ENCODE assay signal across 8 cellular contexts in genomic region chr1:93715529-93716126, GRCh38. TPM values are rescaled to one million over a fixed set of nuclear protein-coding genes. Genes with fewer than 3 reads are reported as not detected.
DNase-seq lines count a peak whose midpoint lies in the region; ATAC-seq and TF ChIP-seq lines count a peak whose summit lies in the region.

No MANE protein-coding gene starts in this region.

- TF ChIP-seq POLR2A in IMR-90 (IDR thresholded peaks at IDR 0.05; ENCODE audit: low read depth, low read length), result no peak

- peak overlapping the region; percentile 53; the same call in 1 of the 2 replicates for H2AK5ac ChIP-seq in IMR-90 (ENCODE audit: low read depth, low read length)

- H3K9me3 Mint-ChIP-seq in activated naive CD8-positive, alpha-beta T cell treated with anti-CD3 and anti-CD28 coated beads, Interleukin-2, amount 50 U/mL, for 24 hours, result peaks cover 15% of the 10 kb centered on the region
- H3K9me3 Mint-ChIP-seq in activated naive CD8-positive, alpha-beta T cell treated with anti-CD3 and anti-CD28 coated beads for 36 hours, result peaks cover 6% of the 10 kb centered on the region
- H3K9me3 Mint-ChIP-seq in T-helper 2 cell treated with Interferon-gamma antibody and Interleukin-4, amounts not matched to agents 5 μg/mL and 100 μg/mL, for 36 hours, result peaks cover 18% of the 10 kb centered on the region
- H3K9me3 Mint-ChIP-seq in nephron progenitor cell, result peaks cover 6% of the 10 kb centered on the region

- no peaks in the 10 kb centered on the region for H3K79me1 ChIP-seq in IMR-90 (ENCODE audit: low read depth in 1 of 2, low read length in 2 of 2)

- no TSS peak for BruUV-seq in IMR-90 (replicated peaks; lab: Mats Ljungman, UMichigan)

- no CpG with 5 or more reads among the region's 10 CpGs for WGBS in IMR-90 (ENCODE audit: extremely low coverage in 2 of 2, insufficient read length in 1 of 2), 2 experiments

- H3K4me1 ChIP-seq in IMR-90 (ENCODE audit: control insufficient read depth, insufficient read depth, low read length), result peaks cover 4% of the 10 kb centered on the region

- CTCF ChIA-PET in IMR-90 (lab: Yijun Ruan, JAX), result no interaction called here

- H4K91ac ChIP-seq in IMR-90 (ENCODE audit: insufficient read depth, low read depth, low read length), result 0 out of 2 replicates have a peak overlapping the region, but pooled peaks have one; percentile 28

- H2AK9ac ChIP-seq in IMR-90 (replicated peaks; ENCODE audit: low read depth, low read length, poor library complexity), result peak overlapping the region; percentile 44

- H3K4ac ChIP-seq in IMR-90 (ENCODE audit: low read depth, low read length), result 0 out of 2 replicates have a peak overlapping the region, but pooled peaks have one; percentile 13

- H3K23ac ChIP-seq in IMR-90 (ENCODE audit: low read depth, low read length), result no peak overlapping the region

- H3K4me3 Mint-ChIP-seq in activated naive CD8-positive, alpha-beta T cell treated with anti-CD3 and anti-CD28 coated beads, Interleukin-2, amount 50 U/mL, for 24 hours, result no peak overlapping the region
- H3K4me3 Mint-ChIP-seq in activated naive CD8-positive, alpha-beta T cell treated with anti-CD3 and anti-CD28 coated beads for 36 hours, result no peak overlapping the region
- H3K4me3 Mint-ChIP-seq in T-helper 2 cell treated with Interferon-gamma antibody and Interleukin-4, amounts not matched to agents 5 μg/mL and 100 μg/mL, for 36 hours, result peak overlapping the region; percentile 69
- H3K4me3 Mint-ChIP-seq in nephron progenitor cell, result no peak overlapping the region

- H3K56ac ChIP-seq in IMR-90 (ENCODE audit: extremely low read depth, insufficient read depth, low read length), result no peak overlapping the region; the same call in 1 of the 2 replicates

- H3K27me3 Mint-ChIP-seq in activated naive CD8-positive, alpha-beta T cell treated with anti-CD3 and anti-CD28 coated beads, Interleukin-2, amount 50 U/mL, for 24 hours, result peaks cover 11% of the 10 kb centered on the region
- peaks cover 3% of the 10 kb centered on the region for H3K27me3 Mint-ChIP-seq in activated naive CD8-positive, alpha-beta T cell treated with anti-CD3 and anti-CD28 coated beads for 36 hours
- peaks cover 3% of the 10 kb centered on the region for H3K27me3 Mint-ChIP-seq in T-helper 2 cell treated with Interferon-gamma antibody and Interleukin-4, amounts not matched to agents 5 μg/mL and 100 μg/mL, for 36 hours (ENCODE audit: low read depth)
- H3K27me3 Mint-ChIP-seq in nephron progenitor cell (ENCODE audit: low read depth, poor library complexity), result peaks cover 11% of the 10 kb centered on the region

- H4K8ac ChIP-seq in IMR-90 (ENCODE audit: low read depth in 2 of 2, low read length in 2 of 2), result peak overlapping the region in 1 of 2 experiments; percentile 10; a peak in 1 of 4 replicates

- no peak overlapping the region for H3K27ac ChIP-seq in IMR-90 (ENCODE audit: insufficient read depth, low read length)

- peak; percentile 67 for ATAC-seq in activated naive CD8-positive, alpha-beta T cell treated with anti-CD3 and anti-CD28 coated beads, Interleukin-2, amount 50 U/mL, for 24 hours
- ATAC-seq in IMR-90 (ENCODE audit: low read depth), result no peak; the same call in 1 of the 2 replicates
- ATAC-seq in left lobe of liver, result no peak

- H3K4me2 ChIP-seq in IMR-90 (ENCODE audit: low read depth, low read length), result no peak overlapping the region

- H2BK5ac ChIP-seq in IMR-90 (ENCODE audit: low read depth, low read length, poor library complexity, severe bottlenecking), result no peak overlapping the region

- H3K4me1 Mint-ChIP-seq in activated naive CD8-positive, alpha-beta T cell treated with anti-CD3 and anti-CD28 coated beads, Interleukin-2, amount 50 U/mL, for 24 hours, result peaks cover 33% of the 10 kb centered on the region
- H3K4me1 Mint-ChIP-seq in activated naive CD8-positive, alpha-beta T cell treated with anti-CD3 and anti-CD28 coated beads for 36 hours, result peaks cover 14% of the 10 kb centered on the region
- peaks cover 66% of the 10 kb centered on the region for H3K4me1 Mint-ChIP-seq in T-helper 2 cell treated with Interferon-gamma antibody and Interleukin-4, amounts not matched to agents 5 μg/mL and 100 μg/mL, for 36 hours (ENCODE audit: low read depth)
- peaks cover 71% of the 10 kb centered on the region for H3K4me1 Mint-ChIP-seq in nephron progenitor cell

- intact Hi-C loops in IMR-90 (cut with micrococcal nuclease), result no loop called here

- H2BK15ac ChIP-seq in IMR-90 (ENCODE audit: low read depth, low read length), result peak overlapping the region; percentile 15; the same call in 1 of the 3 replicates

- POLR2A ChIA-PET in IMR-90 (lab: Charles Lee; ENCODE audit: unreplicated experiment), result no interaction called here

- no peak for TF ChIP-seq CTCF in IMR-90 (conservative IDR thresholded peaks at IDR 0.05; ENCODE audit: low read depth, low read length)
- TF ChIP-seq CTCF in nephron progenitor cell (IDR thresholded peaks at IDR 0.05), result no peak

- 0 out of 2 replicates have a peak overlapping the region, but pooled peaks have one; percentile 7 for H2BK120ac ChIP-seq in IMR-90 (ENCODE audit: low read depth, low read length)

- H3K9me1 ChIP-seq in IMR-90 (ENCODE audit: insufficient read depth, low read length), result no peaks in the 10 kb centered on the region; the same call in 1 of the 2 replicates

- no peaks in the 10 kb centered on the region for H4K20me1 ChIP-seq in IMR-90 (ENCODE audit: insufficient read depth, low read length)

- peaks cover 7% of the 10 kb centered on the region; the same call in 1 of the 2 replicates for H3K9me3 ChIP-seq in IMR-90 (ENCODE audit: control insufficient read depth, insufficient read depth, low read length)

- H4K5ac ChIP-seq in IMR-90 (ENCODE audit: low read depth, low read length), result no peak overlapping the region

- no peak overlapping the region for H3K4me3 ChIP-seq in IMR-90 (ENCODE audit: insufficient read depth, low read depth, low read length)

- in situ Hi-C loops in IMR-90 (cut with MboI; ENCODE audit: low sequenced_read_pairs), result no loop called here

- H3K9ac ChIP-seq in IMR-90 (ENCODE audit: low read depth, low read length), result no peak overlapping the region

- peak overlapping the region; percentile 55 for H3K27ac Mint-ChIP-seq in activated naive CD8-positive, alpha-beta T cell treated with anti-CD3 and anti-CD28 coated beads, Interleukin-2, amount 50 U/mL, for 24 hours
- no peak overlapping the region for H3K27ac Mint-ChIP-seq in activated naive CD8-positive, alpha-beta T cell treated with anti-CD3 and anti-CD28 coated beads for 36 hours
- peak overlapping the region; percentile 87 for H3K27ac Mint-ChIP-seq in T-helper 2 cell treated with Interferon-gamma antibody and Interleukin-4, amounts not matched to agents 5 μg/mL and 100 μg/mL, for 36 hours
- H3K27ac Mint-ChIP-seq in nephron progenitor cell, result peak overlapping the region; percentile 93

- no peak for DNase-seq in activated naive CD8-positive, alpha-beta T cell treated with anti-CD3 and anti-CD28 coated beads, Interleukin-2, amount 50 U/mL, for 24 hours
- DNase-seq in activated naive CD8-positive, alpha-beta T cell treated with anti-CD3 and anti-CD28 coated beads for 36 hours, result no peak
- peak; percentile 32 for DNase-seq in IMR-90
- DNase-seq in T-helper 2 cell treated with Interferon-gamma antibody and Interleukin-4, amounts not matched to agents 5 μg/mL and 100 μg/mL, for 36 hours (ENCODE audit: low spot score), result peak; percentile 79
- DNase-seq in nephron progenitor cell, result no peak
- no peak for DNase-seq in amniotic stem cell (lab: John Stamatoyannopoulos, UW)
- DNase-seq in superior temporal gyrus (ENCODE audit: extremely low spot score), result no peak
- DNase-seq in left lobe of liver (ENCODE audit: low spot score), result no peak

- H3K27me3 ChIP-seq in IMR-90 (ENCODE audit: control insufficient read depth, insufficient read depth, low read length), result no peaks in the 10 kb centered on the region

- peak overlapping the region; percentile 63 for H2AFZ ChIP-seq in IMR-90 (replicated peaks; ENCODE audit: low read length, poor library complexity)

- peak overlapping the region; percentile 33; the same call in 1 of the 2 replicates for H3K14ac ChIP-seq in IMR-90 (replicated peaks; ENCODE audit: low read depth, low read length)

- H3K36me3 ChIP-seq in IMR-90 (ENCODE audit: control insufficient read depth, insufficient read depth, low read length), result no peaks in the 10 kb centered on the region

- dilution Hi-C loops in IMR-90 (cut with HindIII; ENCODE audit: low sequenced_read_pairs, unreplicated experiment), result no loop called here

- 0 out of 2 replicates have a peak overlapping the region, but pooled peaks have one; percentile 2 for H3K18ac ChIP-seq in IMR-90 (ENCODE audit: low read depth, low read length)

- H3K36me3 Mint-ChIP-seq in activated naive CD8-positive, alpha-beta T cell treated with anti-CD3 and anti-CD28 coated beads, Interleukin-2, amount 50 U/mL, for 24 hours (ENCODE audit: low read depth), result peaks cover 8% of the 10 kb centered on the region
- H3K36me3 Mint-ChIP-seq in activated naive CD8-positive, alpha-beta T cell treated with anti-CD3 and anti-CD28 coated beads for 36 hours, result peaks cover 8% of the 10 kb centered on the region
- peaks cover 13% of the 10 kb centered on the region for H3K36me3 Mint-ChIP-seq in T-helper 2 cell treated with Interferon-gamma antibody and Interleukin-4, amounts not matched to agents 5 μg/mL and 100 μg/mL, for 36 hours (ENCODE audit: low read depth)
- H3K36me3 Mint-ChIP-seq in nephron progenitor cell (ENCODE audit: low read depth), result peaks cover 7% of the 10 kb centered on the region

- H2BK20ac ChIP-seq in IMR-90 (ENCODE audit: low read depth, low read length), result peak overlapping the region; percentile 51

- no peak for TF ChIP-seq RAD21 in IMR-90 (IDR thresholded peaks at IDR 0.05; ENCODE audit: low read length)

TF ChIP-seq in IMR-90, 13 proteins besides CTCF, POLR2A, EP300 and RAD21 (continues in another document):
- TF ChIP-seq CHD1 (IDR thresholded peaks at IDR 0.05; ENCODE audit: low read depth, low read length), result no peak
- no peak for TF ChIP-seq NFE2L2 (IDR thresholded peaks at IDR 0.05; ENCODE audit: low read depth, low read length)
- no peak for TF ChIP-seq CEBPB (IDR thresholded peaks at IDR 0.05; ENCODE audit: low read depth, low read length)
- no peak for TF ChIP-seq ELK1 (IDR thresholded peaks at IDR 0.05; ENCODE audit: borderline replicate concordance, low read depth, low read length)

RNA-seq across cellular contexts. Expression of gene BCAR3, which starts 34.0 kb away (rescaled TPM):
- total RNA-seq in activated naive CD8-positive, alpha-beta T cell treated with anti-CD3 and anti-CD28 coated beads for 36 hours, result under 1 TPM; 0.66 to 0.72 TPM
- total RNA-seq in IMR-90 (2012; rRNA removed), result 46.4 TPM in 2 replicates
- 41.4 and 47.9 TPM in 2 replicates for polyA plus RNA-seq in IMR-90 (2012; rRNA removed)
- 28.9 and 33.4 TPM in 2 replicates for polyA plus RNA-seq in IMR-90 (2012; cell fraction: cytosol; rRNA removed)
- polyA plus RNA-seq in IMR-90 (2012; cell fraction: nucleus; rRNA removed; ENCODE audit: low replicate concordance), result 41.5 and 54.4 TPM in 2 replicates
- 16.8 TPM for total RNA-seq in left lobe of liver

Comparison
In these comparisons a context has a peak if more than half of its experiments do, and no peak if none do; other contexts are left out.
1. DNase-seq: peak in IMR-90 (single experiment) and T-helper 2 cell treated with Interferon-gamma antibody and Interleukin-4, amounts not matched to agents 5 μg/mL and 100 μg/mL, for 36 hours (single experiment); none in activated naive CD8-positive, alpha-beta T cell treated with anti-CD3 and anti-CD28 coated beads, Interleukin-2, amount 50 U/mL, for 24 hours (single experiment), activated naive CD8-positive, alpha-beta T cell treated with anti-CD3 and anti-CD28 coated beads for 36 hours (single experiment), nephron progenitor cell (single experiment), amniotic stem cell (single experiment), superior temporal gyrus (single experiment) and left lobe of liver (single experiment).
2. RNA of gene BCAR3, which starts 34.0 kb away (total RNA-seq): 46.4 TPM in IMR-90 and 16.8 TPM in left lobe of liver (single experiment); 0.66 to 0.72 TPM in activated naive CD8-positive, alpha-beta T cell treated with anti-CD3 and anti-CD28 coated beads for 36 hours; every median in the first group is over 10 times any median in the second.